ENCODE assay signal across 23 cellular contexts in the genomic region with DNA sequence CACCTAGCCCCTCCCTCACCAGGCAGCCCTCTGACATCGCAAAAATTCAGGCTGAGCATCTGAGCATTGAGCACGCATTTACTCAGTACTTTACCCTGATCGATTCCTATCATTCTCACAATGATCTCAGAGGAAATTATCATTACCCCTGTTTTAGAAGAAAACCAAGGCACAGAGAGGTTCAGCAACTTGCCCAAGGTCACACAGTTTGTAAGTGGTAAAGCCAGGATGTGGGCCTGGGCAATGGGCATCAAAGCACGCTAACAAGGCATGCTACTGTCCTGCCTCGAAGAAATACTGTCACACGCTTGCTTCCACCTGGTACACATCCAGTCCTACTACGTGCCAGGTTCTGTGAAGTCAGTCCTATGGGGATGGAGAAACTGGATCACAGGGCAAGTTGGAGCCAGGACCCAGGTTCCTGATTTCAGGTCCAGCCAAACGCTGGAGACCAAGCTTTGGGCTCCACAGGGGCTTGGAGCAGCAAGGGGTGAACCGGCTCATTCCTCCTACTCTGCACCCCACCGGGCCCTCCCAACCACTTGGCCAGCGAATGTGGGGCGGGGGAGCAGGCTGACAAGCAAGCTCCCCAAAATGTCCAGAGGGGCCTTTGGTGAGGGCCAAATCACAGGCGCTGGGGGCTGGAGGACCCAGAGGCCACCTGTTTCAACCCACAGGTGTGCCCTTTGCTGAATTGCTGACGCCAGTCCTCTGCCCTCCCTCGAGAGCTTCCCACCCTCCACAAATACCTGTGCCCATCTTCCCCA. TPM values are rescaled to one million over a fixed set of nuclear protein-coding genes. Genes with fewer than 3 reads are reported as not detected.
"Had no signal": no experiment of that assay in that cellular context is flagged by ENCODE, and none has a peak within 500 bp of the region (broad histone marks: within the 10 kb centered on the region; RNA-seq: fewer than 3 reads in every experiment).

No MANE protein-coding gene starts in this region.

- H3K9ac ChIP-seq: SK-N-SH had no signal

- H3K9me3 ChIP-seq: SK-N-SH had no signal

- H3K27ac ChIP-seq: RWPE1 had no signal

- DNase-seq: KBM-7, MV-4-11, NCI-H1048, NCI-H1105, NCI-H1417, NCI-H1436 treated with DMSO at 0.1 percent for 48 hours, NCI-H1694, NCI-H187 treated with DMSO at 0.1 percent for 48 hours, NCI-H2029 treated with DMSO at 0.1 percent for 48 hours, NCI-H2107, NCI-H2227 treated with DMSO at 0.1 percent for 48 hours, NCI-H524 treated with DMSO at 0.1 percent for 48 hours, NCI-H69, NCI-H774, SHP77, SK-N-SH, SW 1271 had no signal

- FAIRE-seq: RCC 7860 had no signal

- H3K4me2 ChIP-seq: SK-N-SH had no signal

RNA-seq across cellular contexts. Expression of a gene that starts 18.2 kb away (rescaled TPM):
- total RNA-seq: LHCN-M2, MCF 10A, NCI-H460 had no signal
- polyA plus RNA-seq: IgD-negative memory B cell, SK-N-SH had no signal
